Comparison of ENCODE assay signal across 17 cellular contexts in the genomic region with DNA sequence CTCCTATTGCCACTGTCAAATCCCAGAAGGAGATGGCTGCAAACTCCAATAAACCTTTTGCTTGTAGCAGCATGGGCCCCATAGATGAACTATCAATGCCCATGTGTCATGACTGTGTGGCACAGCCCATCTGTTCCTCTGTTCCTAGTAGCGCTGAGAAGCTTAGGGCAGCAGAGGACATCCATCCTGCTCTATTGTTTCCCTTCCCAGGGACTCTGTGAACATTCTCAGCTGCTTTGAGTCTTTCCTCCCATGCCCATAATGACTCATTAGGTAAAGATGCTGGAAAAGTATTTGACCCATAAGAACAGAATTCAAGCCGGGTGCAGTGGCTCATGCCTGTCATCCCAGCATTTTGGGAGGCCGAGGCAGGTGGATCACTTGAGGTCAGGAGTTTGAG. TPM values are rescaled to one million over a fixed set of nuclear protein-coding genes. Genes with fewer than 3 reads are reported as not detected.
DNase-seq lines count a peak whose midpoint lies in the region; ATAC-seq and TF ChIP-seq lines count a peak whose summit lies in the region.
"Had no signal": no experiment of that assay in that cellular context is flagged by ENCODE, and none has a peak within 500 bp of the region (broad histone marks: within the 10 kb centered on the region; RNA-seq: fewer than 3 reads in every experiment).

No MANE protein-coding gene starts in this region.

- in situ Hi-C loops in astrocyte of the spinal cord (cut with HindIII; ENCODE audit: low sequenced_read_pairs) = no loop called here

- no peaks in the 10 kb centered on the region for H3K27me3 ChIP-seq in sigmoid colon
- H3K27me3 ChIP-seq: gastrocnemius medialis had no signal

- no peaks in the 10 kb centered on the region for H3K4me1 ChIP-seq in sigmoid colon

- 97 to 98% methylated on average over 3 of the region's 3 CpGs for WGBS in sigmoid colon, 2 donors

- no peaks in the 10 kb centered on the region for H3K9me3 ChIP-seq in sigmoid colon
- H3K9me3 ChIP-seq: gastrocnemius medialis had no signal

- no peak overlapping the region for H3K27ac ChIP-seq in sigmoid colon
- H3K27ac ChIP-seq: gastrocnemius medialis had no signal

- no peak for ATAC-seq in HG02763 (IDR thresholded peaks at IDR 0.05; ENCODE audit: unreplicated experiment)
- ATAC-seq: gastrocnemius medialis, left ventricle myocardium superior had no signal

- H3K4me3 ChIP-seq in astrocyte of the spinal cord (ENCODE audit: low read depth, low read length) = no peak overlapping the region
- H3K4me3 ChIP-seq in sigmoid colon = no peak overlapping the region
- H3K4me3 ChIP-seq: gastrocnemius medialis had no signal

- peaks cover 0 to 45% (median 3%) of the 10 kb centered on the region in 4 donors for H3K36me3 ChIP-seq in sigmoid colon

- intact Hi-C loops in sigmoid colon (cut with DNase I) = no loop called here

- DNase-seq in HT1080 (ENCODE audit: low read depth) = peak; percentile 80
- DNase-seq in astrocyte of the spinal cord (ENCODE audit: low read depth, low spot score) = peak; percentile 75
- peak; percentile 24 for DNase-seq in kidney glomerular epithelial cell (lab: John Stamatoyannopoulos, UW)
- no peak for DNase-seq in superior temporal gyrus (ENCODE audit: extremely low spot score)
- DNase-seq in sigmoid colon = no peak
- no peak for DNase-seq in effector CD8-positive, alpha-beta T cell (lab: John Stamatoyannopoulos, UW)
- DNase-seq: activated CD4-positive, alpha-beta T cell treated with anti-CD3 and anti-CD28 coated beads, Interleukin-2, amount 50 U/mL, for 48 hours; activated T-cell treated with anti-CD3 and anti-CD28 coated beads, Interleukin-2, amount 50 U/mL, for 24 hours; C1 segment of cervical spinal cord; gastrocnemius medialis; Kasumi-1; left ventricle myocardium superior; NCI-H1436; stimulated activated CD4-positive, alpha-beta T cell treated with anti-CD3 and anti-CD28 coated beads, Interleukin-4, amount 100 ng/mL, for 1 hour had no signal

- no peak for TF ChIP-seq EP300 in sigmoid colon (IDR thresholded peaks at IDR 0.05)

- no peak for TF ChIP-seq POLR2A in sigmoid colon (IDR thresholded peaks at IDR 0.05)

- TF ChIP-seq CTCF in astrocyte of the spinal cord (IDR thresholded peaks at IDR 0.05; ENCODE audit: low read depth, low read length) = no peak
- no peak for TF ChIP-seq CTCF in sigmoid colon (IDR thresholded peaks at IDR 0.05)

RNA-seq across cellular contexts. Expression of gene STMP1, which starts 28.3 kb away (rescaled TPM):
- total RNA-seq in HT1080 (2014; rRNA removed; shearing (Covaris generic)) = 9.0 and 9.3 TPM in 2 replicates
- 41.2 and 44.5 TPM in 2 replicates for polyA plus RNA-seq in HT1080 (2015; cell fraction: cytosol; rRNA removed)
- polyA plus RNA-seq in HT1080 (2015; cell fraction: nucleus; rRNA removed) = 12.7 and 17.2 TPM in 2 replicates
- total RNA-seq in sigmoid colon = 10 to 100 TPM; 10.2 to 25.0 (median 19.9) TPM
- polyA plus RNA-seq in sigmoid colon = 10 to 100 TPM; 23.8 to 56.5 (median 48.8) TPM

RNA-seq across cellular contexts. Expression of gene SLC13A4, which starts 37.4 kb away (rescaled TPM):
- total RNA-seq in HT1080 (2014; rRNA removed; shearing (Covaris generic)) = not detected in 2 replicates
- polyA plus RNA-seq in HT1080 (2015; cell fraction: cytosol; rRNA removed) = not detected in 2 replicates
- polyA plus RNA-seq in HT1080 (2015; cell fraction: nucleus; rRNA removed) = 0.03 TPM in 1 of 2 replicates, not detected in the other
- total RNA-seq in sigmoid colon = under 1 TPM in 1 of 4 donors, not detected in 3; 0.28 TPM
- polyA plus RNA-seq in sigmoid colon = under 1 TPM in 2 of 3 donors, not detected in 1; 0.12 to 0.60 TPM
- total RNA-seq: gastrocnemius medialis, HT-29, skeletal muscle tissue had no signal

RNA-seq across cellular contexts. Expression of gene FAM180A, which starts 58.0 kb away (rescaled TPM):
- not detected in 2 replicates for total RNA-seq in HT1080 (2014; rRNA removed; shearing (Covaris generic))
- 0.20 and 0.43 TPM in 2 replicates for polyA plus RNA-seq in HT1080 (2015; cell fraction: cytosol; rRNA removed)
- 0.45 TPM in 1 of 2 replicates, not detected in the other for polyA plus RNA-seq in HT1080 (2015; cell fraction: nucleus; rRNA removed)
- total RNA-seq in sigmoid colon = 1 to 10 TPM in 3 of 4 donors, under 1 TPM in 1; 0.95 to 8.9 (median 6.1) TPM
- 1 to 10 TPM in 1 of 3 donors, under 1 TPM in 1, not detected in 1; 0.60 to 1.8 TPM for polyA plus RNA-seq in sigmoid colon
- total RNA-seq: HT-29 had no signal

Comparison
In these comparisons a context has a peak if more than half of its experiments do, and no peak if none do; other contexts are left out.
1. DNase-seq: peak in HT1080 (single experiment), astrocyte of the spinal cord (single experiment) and kidney glomerular epithelial cell (single experiment); none in superior temporal gyrus (single experiment), sigmoid colon (single experiment) and effector CD8-positive, alpha-beta T cell (single experiment).